Comparison of ENCODE assay signal across 3 cellular contexts in genomic region chr4:109029987-109030386, GRCh38.
TF ChIP-seq lines count a peak whose summit lies in the region.

No MANE protein-coding gene starts in this region.

TF ChIP-seq in liver, 16 proteins besides CTCF, POLR2A, EP300 and RAD21 (continued from another document):
- TF ChIP-seq HNF4G (IDR thresholded peaks at IDR 0.05) (no peak), FOXA1 (IDR thresholded peaks at IDR 0.05) (no peak)

TF ChIP-seq in HepG2, 621 proteins besides CTCF, POLR2A, EP300 and RAD21:
- TF ChIP-seq ZNF354B (CRISPR knock-in tag; IDR thresholded peaks at IDR 0.05) (no peak), YEATS2 (CRISPR knock-in tag; IDR thresholded peaks at IDR 0.05; ENCODE audit: borderline replicate concordance) (no peak)

TF ChIP-seq in K562, 482 proteins besides CTCF, POLR2A, EP300 and RAD21 (continued from another document):
- TF ChIP-seq MTA2 (IDR thresholded peaks at IDR 0.05; ENCODE audit: low read depth) (no peak), ZNF311 (CRISPR knock-in tag; IDR thresholded peaks at IDR 0.05) (no peak), SMARCC2 (IDR thresholded peaks at IDR 0.05; ENCODE audit: low read depth) (no peak), GTF2F1 (IDR thresholded peaks at IDR 0.05; ENCODE audit: low read depth, low read length) (no peak), ZBTB17 (CRISPR knock-in tag; IDR thresholded peaks at IDR 0.05) (no peak), ZNF197 (CRISPR knock-in tag; IDR thresholded peaks at IDR 0.05; ENCODE audit: low read depth) (no peak)
